ENCODE assay signal across 1 cellular context in the genomic region with DNA sequence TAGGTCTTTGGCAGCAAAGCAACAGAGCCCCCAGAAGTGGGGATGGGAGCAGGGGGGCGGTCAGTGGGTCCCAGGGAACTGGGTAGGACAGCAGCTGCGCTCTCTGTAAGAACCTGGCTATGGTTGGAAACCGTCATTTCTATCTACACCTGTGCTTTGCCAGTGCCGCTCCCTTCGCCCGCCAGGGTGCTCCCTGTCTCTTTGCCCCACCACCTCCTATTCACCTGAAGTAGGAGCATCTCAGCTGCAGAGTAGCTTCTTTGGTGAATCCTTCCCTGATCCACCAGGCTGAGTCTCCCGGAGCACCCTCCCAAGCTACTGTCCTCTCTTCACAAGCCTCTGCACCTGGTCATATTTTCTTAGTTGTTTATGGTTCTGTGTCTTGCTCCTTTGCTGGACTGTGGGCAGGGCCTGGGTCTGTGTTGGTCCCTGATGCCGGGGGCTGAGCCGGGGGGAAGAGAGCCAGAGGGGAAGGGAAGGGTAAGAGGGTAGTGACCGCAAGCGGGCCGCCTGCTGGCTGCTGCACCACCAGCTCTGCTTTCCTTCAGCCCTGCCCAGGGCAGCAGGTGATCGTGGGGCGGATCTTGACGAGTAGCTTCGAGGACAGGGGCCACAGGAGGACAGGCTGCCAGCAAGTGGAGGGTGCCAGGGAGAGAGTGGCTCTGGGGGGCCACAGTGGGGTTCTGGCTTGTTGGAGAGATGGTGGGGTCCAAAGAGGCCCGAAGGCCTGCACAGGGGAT.
TF ChIP-seq lines count a peak whose summit lies in the region.

No MANE protein-coding gene starts in this region.

TF ChIP-seq in HepG2, 621 proteins besides CTCF, POLR2A, EP300 and RAD21:
- TF ChIP-seq KLF13 (CRISPR knock-in tag; IDR thresholded peaks at IDR 0.05) (no peak), PHF21A (CRISPR knock-in tag; IDR thresholded peaks at IDR 0.05) (no peak), DNMT1 (CRISPR knock-in tag; IDR thresholded peaks at IDR 0.05) (no peak), PHF8 (CRISPR knock-in tag; IDR thresholded peaks at IDR 0.05) (no peak), ZNF839 (CRISPR knock-in tag; IDR thresholded peaks at IDR 0.05; ENCODE audit: borderline replicate concordance) (no peak), NR2F2 (IDR thresholded peaks at IDR 0.05; ENCODE audit: borderline replicate concordance, low read depth) (no peak), HMGA1 (CRISPR knock-in tag; conservative IDR thresholded peaks at IDR 0.05) (no peak), HHEX (CRISPR knock-in tag; IDR thresholded peaks at IDR 0.05) (no peak), NFE2 (CRISPR knock-in tag; IDR thresholded peaks at IDR 0.05) (no peak), ZNF143 (CRISPR knock-in tag; IDR thresholded peaks at IDR 0.05) (no peak), ZNF878 (CRISPR knock-in tag; IDR thresholded peaks at IDR 0.05) (no peak), ZNF296 (CRISPR knock-in tag; conservative IDR thresholded peaks at IDR 0.05) (no peak), NR2F6 (IDR thresholded peaks at IDR 0.05) (no peak), NR2F6 (CRISPR knock-in tag; IDR thresholded peaks at IDR 0.05) (no peak), SALL2 (CRISPR knock-in tag; IDR thresholded peaks at IDR 0.05) (no peak), CHCHD3 (CRISPR knock-in tag; IDR thresholded peaks at IDR 0.05) (no peak)
- TF ChIP-seq, protein P1, sequence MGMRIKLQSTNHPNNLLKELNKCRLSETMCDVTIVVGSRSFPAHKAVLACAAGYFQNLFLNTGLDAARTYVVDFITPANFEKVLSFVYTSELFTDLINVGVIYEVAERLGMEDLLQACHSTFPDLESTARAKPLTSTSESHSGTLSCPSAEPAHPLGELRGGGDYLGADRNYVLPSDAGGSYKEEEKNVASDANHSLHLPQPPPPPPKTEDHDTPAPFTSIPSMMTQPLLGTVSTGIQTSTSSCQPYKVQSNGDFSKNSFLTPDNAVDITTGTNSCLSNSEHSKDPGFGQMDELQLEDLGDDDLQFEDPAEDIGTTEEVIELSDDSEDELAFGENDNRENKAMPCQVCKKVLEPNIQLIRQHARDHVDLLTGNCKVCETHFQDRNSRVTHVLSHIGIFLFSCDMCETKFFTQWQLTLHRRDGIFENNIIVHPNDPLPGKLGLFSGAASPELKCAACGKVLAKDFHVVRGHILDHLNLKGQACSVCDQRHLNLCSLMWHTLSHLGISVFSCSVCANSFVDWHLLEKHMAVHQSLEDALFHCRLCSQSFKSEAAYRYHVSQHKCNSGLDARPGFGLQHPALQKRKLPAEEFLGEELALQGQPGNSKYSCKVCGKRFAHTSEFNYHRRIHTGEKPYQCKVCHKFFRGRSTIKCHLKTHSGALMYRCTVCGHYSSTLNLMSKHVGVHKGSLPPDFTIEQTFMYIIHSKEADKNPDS (CRISPR knock-in tag; IDR thresholded peaks at IDR 0.05), result no peak
- TF ChIP-seq, protein P2, sequence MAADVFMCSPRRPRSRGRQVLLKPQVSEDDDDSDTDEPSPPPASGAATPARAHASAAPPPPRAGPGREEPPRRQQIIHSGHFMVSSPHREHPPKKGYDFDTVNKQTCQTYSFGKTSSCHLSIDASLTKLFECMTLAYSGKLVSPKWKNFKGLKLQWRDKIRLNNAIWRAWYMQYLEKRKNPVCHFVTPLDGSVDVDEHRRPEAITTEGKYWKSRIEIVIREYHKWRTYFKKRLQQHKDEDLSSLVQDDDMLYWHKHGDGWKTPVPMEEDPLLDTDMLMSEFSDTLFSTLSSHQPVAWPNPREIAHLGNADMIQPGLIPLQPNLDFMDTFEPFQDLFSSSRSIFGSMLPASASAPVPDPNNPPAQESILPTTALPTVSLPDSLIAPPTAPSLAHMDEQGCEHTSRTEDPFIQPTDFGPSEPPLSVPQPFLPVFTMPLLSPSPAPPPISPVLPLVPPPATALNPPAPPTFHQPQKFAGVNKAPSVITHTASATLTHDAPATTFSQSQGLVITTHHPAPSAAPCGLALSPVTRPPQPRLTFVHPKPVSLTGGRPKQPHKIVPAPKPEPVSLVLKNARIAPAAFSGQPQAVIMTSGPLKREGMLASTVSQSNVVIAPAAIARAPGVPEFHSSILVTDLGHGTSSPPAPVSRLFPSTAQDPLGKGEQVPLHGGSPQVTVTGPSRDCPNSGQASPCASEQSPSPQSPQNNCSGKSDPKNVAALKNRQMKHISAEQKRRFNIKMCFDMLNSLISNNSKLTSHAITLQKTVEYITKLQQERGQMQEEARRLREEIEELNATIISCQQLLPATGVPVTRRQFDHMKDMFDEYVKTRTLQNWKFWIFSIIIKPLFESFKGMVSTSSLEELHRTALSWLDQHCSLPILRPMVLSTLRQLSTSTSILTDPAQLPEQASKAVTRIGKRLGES (CRISPR knock-in tag; IDR thresholded peaks at IDR 0.05; ENCODE audit: borderline replicate concordance), result no peak
